Comparison of ENCODE assay signal across 8 cellular contexts in genomic region chr9:137223078-137224040, GRCh38.
DNase-seq lines count a peak whose midpoint lies in the region; ATAC-seq and TF ChIP-seq lines count a peak whose summit lies in the region.

No MANE protein-coding gene starts in this region.

- H3F3A ChIP-seq in OCI-LY1 (ENCODE audit: insufficient read depth, low read length), result no peaks in the 10 kb centered on the region

- H3K36me3 ChIP-seq in OCI-LY1 (ENCODE audit: insufficient read depth, low read length), result peaks cover 6% of the 10 kb centered on the region; the same call in 1 of the 2 replicates

- TF ChIP-seq CTCF in OCI-LY1 (IDR thresholded peaks at IDR 0.05; ENCODE audit: low read length), result no peak

- no peaks in the 10 kb centered on the region for H3K9me3 ChIP-seq in OCI-LY1 (ENCODE audit: low read length)

- H4K20me1 ChIP-seq in OCI-LY1 (ENCODE audit: insufficient read depth, low read length), result no peaks in the 10 kb centered on the region

- H3K79me2 ChIP-seq in OCI-LY1 (ENCODE audit: insufficient read depth, low read length), result no peaks in the 10 kb centered on the region

- peak overlapping the region; percentile 84 for H3K4me2 ChIP-seq in OCI-LY1 (ENCODE audit: low read length)

- H3K9me2 ChIP-seq in OCI-LY1 (ENCODE audit: low read depth, low read length), result no peaks in the 10 kb centered on the region

- peak; percentile 55 for ATAC-seq in GM21526 (IDR thresholded peaks at IDR 0.05; ENCODE audit: low FRiP score, unreplicated experiment)

- peak overlapping the region; percentile 91 for H3K9ac ChIP-seq in OCI-LY1 (ENCODE audit: low read length)

- no peak overlapping the region for H2AFZ ChIP-seq in OCI-LY1 (ENCODE audit: low read length)

- peaks cover 17% of the 10 kb centered on the region for H3K4me1 ChIP-seq in OCI-LY1 (ENCODE audit: insufficient read depth, low read length, severe bottlenecking)

- peaks cover 2% of the 10 kb centered on the region; the same call in 1 of the 2 replicates for H3K27me3 ChIP-seq in OCI-LY1 (ENCODE audit: insufficient read depth, low read length)

- DNase-seq in DMS 273 (lab: John Stamatoyannopoulos, UW; ENCODE audit: unreplicated experiment) (peak; percentile 98), HuH-7 (ENCODE audit: low spot score) (peak; percentile 99), activated T-cell treated with anti-CD3 and anti-CD28 coated beads for 1 hour (ENCODE audit: low read depth) (peak; percentile 99), epidermal melanocyte (ENCODE audit: insufficient read length, low spot score) (peak; percentile 100), middle frontal gyrus (ENCODE audit: extremely low spot score, low spot score) (peak; percentile 93)
- peak; percentile 93 to 97 for DNase-seq in stimulated activated CD8-positive, alpha-beta memory T cell treated with anti-CD3 and anti-CD28 coated beads, Interleukin-2, amount 100 ng/mL, for 1 hour (ENCODE audit: low read depth in 2 of 2)

- peak overlapping the region; percentile 81 for H3K4me3 ChIP-seq in OCI-LY1 (ENCODE audit: low read depth, low read length, poor library complexity, severe bottlenecking)

- H3K27ac ChIP-seq in OCI-LY1 (ENCODE audit: low read depth, low read length, poor library complexity, severe bottlenecking), result no peak overlapping the region
